ENCODE assay signal across 9 cellular contexts in genomic region chr12:33438890-33439586, GRCh38. TPM values are rescaled to one million over a fixed set of nuclear protein-coding genes. Genes with fewer than 3 reads are reported as not detected.
DNase-seq lines count a peak whose midpoint lies in the region; FAIRE-seq lines count a peak whose summit lies in the region.
"Had no signal": no experiment of that assay in that cellular context is flagged by ENCODE, and none has a peak within 500 bp of the region (broad histone marks: within the 10 kb centered on the region; RNA-seq: fewer than 3 reads in every experiment).

No MANE protein-coding gene starts in this region.

- no peak overlapping the region for H3K4ac ChIP-seq in mesendoderm (ENCODE audit: low read depth, low read length)

- H3K9ac ChIP-seq in mesendoderm (ENCODE audit: low read length): peak overlapping the region; percentile 62

- H2AK5ac ChIP-seq in mesendoderm (ENCODE audit: low read length): no peak overlapping the region

- H3K56ac ChIP-seq in mesendoderm (ENCODE audit: low read length): peak overlapping the region; percentile 78

- H3K27ac ChIP-seq in mesendoderm (ENCODE audit: low read depth, low read length): no peak overlapping the region

- H3K79me2 ChIP-seq in mesendoderm (ENCODE audit: control insufficient read depth, insufficient read depth, low read length): no peaks in the 10 kb centered on the region

- peak overlapping the region; percentile 54 for H3K4me2 ChIP-seq in mesendoderm (ENCODE audit: low read length)

- no peak overlapping the region for H2BK15ac ChIP-seq in mesendoderm (replicated peaks; ENCODE audit: low read depth)

- no peak overlapping the region for H3K18ac ChIP-seq in mesendoderm (ENCODE audit: low read length)

- H4K8ac ChIP-seq in mesendoderm (ENCODE audit: low read depth, low read length): no peak overlapping the region

- no peaks in the 10 kb centered on the region for H3K36me3 ChIP-seq in mesendoderm (ENCODE audit: control insufficient read depth, insufficient read depth, low read length)

- peak overlapping the region; percentile 36 for H3K4me3 ChIP-seq in mesendoderm (ENCODE audit: low read length)

- H4K5ac ChIP-seq in mesendoderm (ENCODE audit: low read length): no peak overlapping the region

- no peak overlapping the region for H2BK120ac ChIP-seq in mesendoderm (ENCODE audit: low read depth, low read length)

- no CpG with 5 or more reads among the region's 67 CpGs for WGBS in mesendoderm (ENCODE audit: extremely low coverage, insufficient coverage, low lambda C conversion rate)

- no peaks in the 10 kb centered on the region for H3K4me1 ChIP-seq in mesendoderm (ENCODE audit: control insufficient read depth, low read depth, low read length)

- no peak overlapping the region for H2BK5ac ChIP-seq in mesendoderm (ENCODE audit: low read length)

- peaks cover 17% of the 10 kb centered on the region for H3K27me3 ChIP-seq in mesendoderm (ENCODE audit: insufficient read depth, low read length, poor library complexity)

- H3K23ac ChIP-seq in mesendoderm (ENCODE audit: low read length): no peak overlapping the region

- peak; percentile 32 for FAIRE-seq in urothelium cell line (lab: Jason Lieb, UNC)

- H3K79me1 ChIP-seq in mesendoderm (ENCODE audit: low read length): no peaks in the 10 kb centered on the region

- DNase-seq in AG20443 (ENCODE audit: low spot score): peak; percentile 38
- peak; percentile 56 for DNase-seq in NCI-H1105 (lab: John Stamatoyannopoulos, UW)
- DNase-seq in dermis microvascular lymphatic vessel endothelial cell (ENCODE audit: low read depth in 2 of 2): peak; percentile 0 to 2
- peak; percentile 40 for DNase-seq in mesendoderm
- peak; percentile 39 for DNase-seq in urothelium cell line (ENCODE audit: low spot score)
- no peak for DNase-seq in SK-N-DZ (ENCODE audit: low spot score)
- DNase-seq in C1 segment of cervical spinal cord (lab: John Stamatoyannopoulos, UW): no peak
- no peak for DNase-seq in NCI-H82 (lab: John Stamatoyannopoulos, UW)

RNA-seq across cellular contexts. Expression of gene SYT10, which starts 0.6 kb away (rescaled TPM):
- not detected in 2 replicates for total RNA-seq in dermis microvascular lymphatic vessel endothelial cell
- polyA plus RNA-seq in mesendoderm (2013, experiment 1 of 2): 0.28 TPM
- polyA plus RNA-seq in mesendoderm (2013, experiment 2 of 2): 0.39 TPM
- not detected in 2 replicates for polyA plus RNA-seq in SK-N-DZ (2014; cell fraction: cytosol; rRNA removed)
- not detected in 2 replicates for polyA plus RNA-seq in SK-N-DZ (2014; cell fraction: nucleus; rRNA removed)
- total RNA-seq: activated naive CD4-positive, alpha-beta T cell treated with anti-CD3 and anti-CD28 coated beads, Interleukin-2, amount 50 U/mL, for 72 hours had no signal

Comparison
In these comparisons a context has a peak if more than half of its experiments do, and no peak if none do; other contexts are left out.
1. DNase-seq: peak in AG20443 (single experiment), NCI-H1105 (single experiment), dermis microvascular lymphatic vessel endothelial cell (2 of 2), mesendoderm (single experiment) and urothelium cell line (single experiment); none in SK-N-DZ (single experiment), C1 segment of cervical spinal cord (0 of 14) and NCI-H82 (single experiment).